8 cellular contexts compared by ENCODE assay signal in the genomic region with DNA sequence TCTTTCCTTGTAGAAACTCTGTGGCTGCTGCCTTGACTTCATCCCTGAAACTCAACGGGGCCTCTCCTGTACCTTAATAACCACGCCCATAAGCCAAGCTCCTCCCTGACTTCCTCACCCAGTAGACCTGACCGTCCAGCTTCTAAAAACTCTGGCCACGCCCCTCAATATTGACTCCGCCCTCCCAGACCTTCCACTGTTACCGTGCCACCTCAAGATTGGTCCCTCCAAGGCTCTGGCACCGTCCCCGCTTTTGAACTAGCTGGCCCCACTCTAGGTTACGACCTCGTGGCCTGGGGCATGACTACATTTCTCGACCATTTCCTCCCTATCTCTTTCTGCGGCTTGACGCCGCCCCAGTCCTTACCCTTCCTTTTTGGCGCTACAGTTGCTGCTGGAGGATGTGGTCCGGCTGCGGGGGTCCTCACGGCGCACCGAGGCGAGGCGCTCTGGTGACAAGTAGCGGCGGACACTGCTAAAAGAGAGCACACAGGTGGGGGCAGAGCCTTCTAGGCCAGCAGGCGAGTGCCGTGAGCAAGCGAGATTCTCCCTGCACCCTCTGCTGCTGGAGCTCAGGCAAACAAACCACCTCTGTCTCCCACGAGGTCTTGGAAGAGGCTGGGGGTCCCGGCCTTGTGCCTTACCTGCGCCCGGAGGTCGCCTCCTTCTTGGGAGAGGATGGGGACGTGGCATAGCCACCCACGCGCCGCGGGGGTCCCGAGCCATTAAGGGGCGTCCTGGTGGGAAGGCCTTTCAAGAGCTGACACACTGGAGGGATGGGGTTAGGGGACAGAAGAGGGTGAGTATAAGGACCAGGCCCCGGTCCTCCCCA. TPM values are rescaled to one million over a fixed set of nuclear protein-coding genes. Genes with fewer than 3 reads are reported as not detected.
A peak's percentile ranks its signal among the peaks of the same experiment; 100 is the strongest.
DNase-seq lines count a peak whose midpoint lies in the region; ATAC-seq and TF ChIP-seq lines count a peak whose summit lies in the region.

No MANE protein-coding gene starts in this region.

- H3K4me1 ChIP-seq in KMS-11 (ENCODE audit: low read depth, poor library complexity, severe bottlenecking) = peaks cover 40% of the 10 kb centered on the region
- peaks cover 0 to 2% of the 10 kb centered on the region in 2 donors for H3K4me1 ChIP-seq in aorta (ENCODE audit: control insufficient read depth in 1 of 2, insufficient read depth in 2 of 2, low read length in 2 of 2)

- intact Hi-C loops in Right ventricle myocardium inferior (cut with DNase I) (loop anchor here (1.0 to 10.0 kb wide), 4 partner anchors 34 to 217 kb away; a partner anchor contains a TSS), aorta (cut with DNase I) (loop anchor here (2.0 to 5.0 kb wide), 3 partner anchors 33 to 134 kb away; a partner anchor contains a TSS)

- peak overlapping the region; percentile 79 for H3K9ac ChIP-seq in KMS-11

- H3K36me3 ChIP-seq in KMS-11 (ENCODE audit: insufficient read depth) = no peaks in the 10 kb centered on the region
- H3K36me3 ChIP-seq in aorta (ENCODE audit: control insufficient read depth in 1 of 2, insufficient read depth in 2 of 2, low read length in 1 of 2) = no peaks in the 10 kb centered on the region

- no peaks in the 10 kb centered on the region for H3K79me2 ChIP-seq in KMS-11 (ENCODE audit: insufficient read depth, low read depth)

- peak; percentile 85 for DNase-seq in DMS 273 (lab: John Stamatoyannopoulos, UW; ENCODE audit: unreplicated experiment)
- DNase-seq in SIG-M5 (lab: John Stamatoyannopoulos, UW) = peak; percentile 87
- DNase-seq in activated naive CD4-positive, alpha-beta T cell treated with Interleukin-2 at 50 U/mL for 16 hours = peak; percentile 84
- DNase-seq in Right ventricle myocardium inferior (ENCODE audit: missing footprints) = peak; percentile 83
- peak; percentile 49 for DNase-seq in pons (ENCODE audit: low spot score)
- peak; percentile 86 to 88 for DNase-seq in aorta

- no peaks in the 10 kb centered on the region for H3K9me3 ChIP-seq in aorta (ENCODE audit: control insufficient read depth, low read length)

- H4K20me1 ChIP-seq in KMS-11 (ENCODE audit: insufficient read depth) = no peaks in the 10 kb centered on the region

- H3K4me2 ChIP-seq in KMS-11 = peak overlapping the region; percentile 72

- H3K27me3 ChIP-seq in KMS-11 (ENCODE audit: insufficient read depth, low read depth) = peaks cover 3% of the 10 kb centered on the region; the same call in 1 of the 2 replicates
- no peaks in the 10 kb centered on the region for H3K27me3 ChIP-seq in aorta (ENCODE audit: control insufficient read depth in 1 of 2, insufficient read depth in 2 of 2, low read length in 1 of 2)

- H3K4me3 ChIP-seq in KMS-11 (IDR thresholded peaks at IDR 0.05; ENCODE audit: insufficient read depth, low read depth, low read length) (peak overlapping the region; percentile 50), aorta (ENCODE audit: low read length in 2 of 2) (no peak overlapping the region)

- peak overlapping the region; percentile 93 for H3K27ac ChIP-seq in KMS-11
- peak overlapping the region in 1 of 2 donors; percentile 39 for H3K27ac ChIP-seq in aorta (ENCODE audit: low read depth in 1 of 2, low read length in 2 of 2)

- peak overlapping the region; percentile 61 for H2AFZ ChIP-seq in KMS-11 (ENCODE audit: low read depth)

- ATAC-seq in GM21528 (IDR thresholded peaks at IDR 0.05; ENCODE audit: low FRiP score, unreplicated experiment) (peak; percentile 32), Right ventricle myocardium inferior (peak; percentile 51), aorta (ENCODE audit: low FRiP score) (peak; percentile 47)

- 4% methylated on average over 37 to 40 of the region's 40 CpGs for WGBS in aorta, 2 donors

- no peak for TF ChIP-seq CTCF in KMS-11 (conservative IDR thresholded peaks at IDR 0.05; ENCODE audit: low read depth, low read length)

RNA-seq across cellular contexts. Expression of a gene that starts 2.3 kb away (rescaled TPM):
- 39.1 TPM for total RNA-seq in Right ventricle myocardium inferior
- 10 to 100 TPM; 42.4 to 52.9 TPM for total RNA-seq in aorta
- 10 to 100 TPM; 21.7 to 48.1 TPM for polyA plus RNA-seq in aorta

RNA-seq across cellular contexts. Expression of a gene that starts 26.5 kb away (rescaled TPM):
- total RNA-seq in Right ventricle myocardium inferior (5.0 TPM), aorta (1 to 10 TPM in 1 of 2 donors, under 1 TPM in 1; 0.45 to 2.4 TPM)
- not detected for polyA plus RNA-seq in aorta

RNA-seq across cellular contexts. Expression of a gene that starts 39.5 kb away (rescaled TPM):
- total RNA-seq in Right ventricle myocardium inferior = 5.4 TPM
- total RNA-seq in aorta = 10 to 100 TPM; 10.6 to 10.9 TPM
- 1 to 10 TPM in 1 of 2 donors, under 1 TPM in 1; 0.63 to 1.2 TPM for polyA plus RNA-seq in aorta

RNA-seq across cellular contexts. Expression of a gene that starts 50.3 kb away (rescaled TPM):
- total RNA-seq in Right ventricle myocardium inferior (252 TPM), aorta (100 to 1,000 TPM; 203 to 206 TPM)
- 100 to 1,000 TPM; 319 to 345 TPM for polyA plus RNA-seq in aorta

RNA-seq across cellular contexts. Expression of a gene that starts 51.0 kb away (rescaled TPM):
- total RNA-seq in Right ventricle myocardium inferior (1.5 TPM), aorta (1 to 10 TPM; 5.3 to 5.4 TPM)
- polyA plus RNA-seq in aorta = 10 to 100 TPM in 1 of 2 donors, 1 to 10 TPM in 1; 1.9 to 11.1 TPM
